8 cellular contexts compared by ENCODE assay signal in the genomic region with DNA sequence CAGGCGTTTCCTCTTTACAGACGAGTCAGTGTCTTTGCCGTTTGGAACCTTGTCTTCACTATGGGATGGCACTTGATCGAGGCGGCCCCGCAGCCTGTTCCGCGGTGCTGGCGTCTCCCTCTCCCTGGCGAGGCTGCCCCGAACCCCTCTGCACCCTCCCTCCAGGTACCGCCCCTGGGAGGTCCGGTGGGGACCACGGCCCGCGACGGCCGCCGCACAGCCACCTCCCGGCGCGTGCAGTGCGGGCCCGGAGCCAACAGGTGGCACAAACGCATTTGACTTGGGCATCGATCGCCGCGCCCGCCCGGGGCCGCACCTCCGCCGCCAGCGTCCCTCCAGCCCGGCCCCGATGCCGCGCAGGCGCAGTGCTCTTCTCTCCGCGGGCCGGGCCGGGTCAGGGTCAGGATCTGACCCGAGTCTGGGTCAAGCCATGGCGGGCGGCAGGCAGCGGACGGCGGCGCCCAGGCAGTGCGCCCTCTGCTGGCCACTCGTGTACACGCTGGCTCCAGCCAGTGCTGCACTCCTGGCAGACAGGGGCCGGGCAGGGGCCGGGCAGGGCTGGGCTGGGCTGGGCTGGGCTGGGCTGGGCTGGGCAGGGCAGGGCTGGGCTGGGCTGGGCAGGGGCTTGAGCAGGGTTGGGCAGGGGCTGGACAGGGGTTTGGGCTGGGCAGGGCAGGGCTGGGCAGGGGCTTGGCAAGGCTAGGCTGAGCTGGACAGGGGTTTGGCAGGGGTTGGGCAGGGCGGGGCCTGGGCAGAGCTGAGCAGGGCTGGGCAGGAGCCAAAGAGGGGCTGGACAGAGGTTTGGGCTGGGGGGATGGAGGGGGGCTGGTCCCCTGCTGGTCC.
DNase-seq lines count a peak whose midpoint lies in the region; TF ChIP-seq lines count a peak whose summit lies in the region.

No MANE protein-coding gene starts in this region.

- H3K9me3 ChIP-seq in iPS-15b (ENCODE audit: control insufficient read depth, insufficient read depth, low read length), result no peaks in the 10 kb centered on the region

- no peak overlapping the region for H3K9ac ChIP-seq in iPS-15b (ENCODE audit: low read depth, low read length)

- H3K27me3 ChIP-seq in iPS-15b (ENCODE audit: control insufficient read depth, insufficient read depth, low read length), result peaks cover 18% of the 10 kb centered on the region

- TF ChIP-seq CTCF in LNCaP clone FGC (IDR thresholded peaks at IDR 0.05; ENCODE audit: control insufficient read depth, extremely low read depth, insufficient read depth), result peak; percentile 95
- TF ChIP-seq CTCF in astrocyte of the spinal cord (IDR thresholded peaks at IDR 0.05; ENCODE audit: low read depth, low read length), result peak; percentile 61

- H3K4me1 ChIP-seq in iPS-15b (ENCODE audit: control insufficient read depth, insufficient read depth, low read length), result no peaks in the 10 kb centered on the region

- DNase-seq in H4 (ENCODE audit: low spot score) (peak; percentile 49), LNCaP clone FGC (ENCODE audit: low read depth) (peak; percentile 27), T-helper 9 cell (peak; percentile 48), astrocyte of the spinal cord (ENCODE audit: low read depth, low spot score) (no peak), smooth muscle cell of the brain vasculature (ENCODE audit: low read depth, low spot score) (peak; percentile 2), NK-92 (lab: John Stamatoyannopoulos, UW; ENCODE audit: unreplicated experiment) (no peak)

- H3K4me3 ChIP-seq in GM08714 (ENCODE audit: low read length) (peak overlapping the region; percentile 47; the same call in 1 of the 2 replicates), LNCaP clone FGC (ENCODE audit: low read depth, low read length) (peak overlapping the region; percentile 46), astrocyte of the spinal cord (ENCODE audit: low read depth, low read length) (no peak overlapping the region), iPS-15b (ENCODE audit: low read depth, low read length) (peak overlapping the region; percentile 55)

- H3K36me3 ChIP-seq in iPS-15b (ENCODE audit: control insufficient read depth, insufficient read depth, low read length), result no peaks in the 10 kb centered on the region

- in situ Hi-C loops in astrocyte of the spinal cord (cut with HindIII; ENCODE audit: low sequenced_read_pairs), result no loop called here

Comparison
In these comparisons a context has a peak if more than half of its experiments do, and no peak if none do; other contexts are left out.
1. DNase-seq: peak in H4 (single experiment), LNCaP clone FGC (single experiment), T-helper 9 cell (single experiment) and smooth muscle cell of the brain vasculature (single experiment); none in astrocyte of the spinal cord (single experiment) and NK-92 (single experiment).